ENCODE assay signal across 30 cellular contexts in the genomic region with DNA sequence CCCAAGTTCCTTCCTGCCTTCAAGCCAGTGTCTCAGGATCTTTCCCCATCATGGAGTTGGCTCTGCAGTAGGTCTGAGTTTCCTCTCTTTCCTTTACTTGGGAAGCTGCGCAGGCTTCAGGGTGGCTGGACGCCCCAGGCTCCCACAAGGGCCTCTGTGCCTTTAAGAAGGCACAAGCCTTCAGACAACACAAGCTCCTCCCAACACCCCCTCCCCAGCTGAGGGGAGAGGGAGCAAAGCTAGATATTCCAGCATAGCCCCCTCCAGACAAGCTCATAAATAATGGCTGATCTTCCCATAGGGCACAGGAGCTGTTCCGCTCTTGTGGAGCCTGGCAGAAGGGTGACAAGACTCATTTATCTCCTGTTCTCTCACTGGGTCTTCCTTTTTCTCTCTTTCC. TPM values are rescaled to one million over a fixed set of nuclear protein-coding genes. Genes with fewer than 3 reads are reported as not detected.
DNase-seq lines count a peak whose midpoint lies in the region; ATAC-seq and TF ChIP-seq lines count a peak whose summit lies in the region.
"Had no signal": no experiment of that assay in that cellular context is flagged by ENCODE, and none has a peak within 500 bp of the region (broad histone marks: within the 10 kb centered on the region; RNA-seq: fewer than 3 reads in every experiment).

No MANE protein-coding gene starts in this region.

- no peaks in the 10 kb centered on the region for H3K36me3 ChIP-seq in heart left ventricle
- H3K36me3 ChIP-seq: lower lobe of right lung, spleen, tibial artery had no signal

- peak overlapping the region; percentile 1 for H3K27ac Mint-ChIP-seq in activated T-helper 1 cell treated with anti-CD3 and anti-CD28 coated beads, Interleukin-12 subunit alpha, Interleukin-12 subunit beta, Interleukin-2, Interleukin-4 antibody, amounts not matched to agents 30 ng/mL and 10 ng/mL and 1 ng/mL, durations not matched to agents 14 hours and 24 hours and 36 hours
- H3K27ac Mint-ChIP-seq in mesothelial cell of epicardium = peak overlapping the region; percentile 90
- peak overlapping the region; percentile 23 for H3K27ac Mint-ChIP-seq in stimulated activated effector memory CD8-positive, alpha-beta T cell treated with anti-CD3 and anti-CD28 coated beads, Interleukin-12 subunit alpha, Interleukin-12 subunit beta, amount 100 ng/mL, for 72 hours
- H3K27ac Mint-ChIP-seq: activated CD4-positive, alpha-beta memory T cell treated with anti-CD3 and anti-CD28 coated beads, Interleukin-2, amount 10 ng/mL, durations not matched to agents 7 days and 5 days; activated naive CD8-positive, alpha-beta T cell treated with anti-CD3 and anti-CD28 coated beads for 36 hours; B cell; dendritic cell treated with granulocyte-macrophage colony-stimulating factor and Interleukin-4, amounts not matched to agents 40 ng/mL and 50 ng/mL, for 4 days had no signal

- no peak overlapping the region for H3K4me3 Mint-ChIP-seq in activated T-helper 1 cell treated with anti-CD3 and anti-CD28 coated beads, Interleukin-12 subunit alpha, Interleukin-12 subunit beta, Interleukin-2, Interleukin-4 antibody, amounts not matched to agents 30 ng/mL and 10 ng/mL and 1 ng/mL, durations not matched to agents 14 hours and 24 hours and 36 hours
- H3K4me3 Mint-ChIP-seq in mesothelial cell of epicardium = peak overlapping the region; percentile 39
- H3K4me3 Mint-ChIP-seq in stimulated activated effector memory CD8-positive, alpha-beta T cell treated with anti-CD3 and anti-CD28 coated beads, Interleukin-12 subunit alpha, Interleukin-12 subunit beta, amount 100 ng/mL, for 72 hours = no peak overlapping the region
- H3K4me3 Mint-ChIP-seq: activated CD4-positive, alpha-beta memory T cell treated with anti-CD3 and anti-CD28 coated beads, Interleukin-2, amount 10 ng/mL, durations not matched to agents 7 days and 5 days; activated naive CD8-positive, alpha-beta T cell treated with anti-CD3 and anti-CD28 coated beads for 36 hours; B cell; CD4-positive, alpha-beta memory T cell; dendritic cell treated with granulocyte-macrophage colony-stimulating factor and Interleukin-4, amounts not matched to agents 40 ng/mL and 50 ng/mL, for 4 days had no signal

- no peaks in the 10 kb centered on the region for H3K27me3 Mint-ChIP-seq in activated T-helper 1 cell treated with anti-CD3 and anti-CD28 coated beads, Interleukin-12 subunit alpha, Interleukin-12 subunit beta, Interleukin-2, Interleukin-4 antibody, amounts not matched to agents 30 ng/mL and 10 ng/mL and 1 ng/mL, durations not matched to agents 14 hours and 24 hours and 36 hours (ENCODE audit: insufficient read depth)
- H3K27me3 Mint-ChIP-seq in mesothelial cell of epicardium (ENCODE audit: low read depth) = no peaks in the 10 kb centered on the region
- H3K27me3 Mint-ChIP-seq: activated CD4-positive, alpha-beta memory T cell treated with anti-CD3 and anti-CD28 coated beads, Interleukin-2, amount 10 ng/mL, durations not matched to agents 7 days and 5 days; activated naive CD8-positive, alpha-beta T cell treated with anti-CD3 and anti-CD28 coated beads for 36 hours had no signal

- TF ChIP-seq CTCF in heart left ventricle (IDR thresholded peaks at IDR 0.05) (no peak), mesothelial cell of epicardium (IDR thresholded peaks at IDR 0.05; ENCODE audit: unreplicated experiment) (no peak)

- peak overlapping the region in 8 of 12 donors; percentile 61 to 89 (median 74) for H3K27ac ChIP-seq in heart left ventricle
- H3K27ac ChIP-seq: lower lobe of right lung, parathyroid adenoma, spleen, tibial artery had no signal

- no peak overlapping the region for H3K4me3 ChIP-seq in heart left ventricle
- H3K4me3 ChIP-seq: lower lobe of right lung, spleen, tibial artery had no signal

- no peak for ATAC-seq in heart left ventricle
- ATAC-seq in left ventricle myocardium superior = no peak
- ATAC-seq in stimulated activated effector memory CD8-positive, alpha-beta T cell treated with anti-CD3 and anti-CD28 coated beads, Interleukin-12 subunit alpha, Interleukin-12 subunit beta, amount 100 ng/mL, for 72 hours = no peak
- ATAC-seq in GM18867 (IDR thresholded peaks at IDR 0.05; ENCODE audit: unreplicated experiment) = no peak
- ATAC-seq: esophagus mucosa, lower lobe of right lung, PC-3, SK-N-SH treated with all-trans-retinoic acid at 6 μM for 48 hours had no signal

- no peaks in the 10 kb centered on the region for H3K9me3 Mint-ChIP-seq in activated T-helper 1 cell treated with anti-CD3 and anti-CD28 coated beads, Interleukin-12 subunit alpha, Interleukin-12 subunit beta, Interleukin-2, Interleukin-4 antibody, amounts not matched to agents 30 ng/mL and 10 ng/mL and 1 ng/mL, durations not matched to agents 14 hours and 24 hours and 36 hours
- H3K9me3 Mint-ChIP-seq in mesothelial cell of epicardium = no peaks in the 10 kb centered on the region
- no peaks in the 10 kb centered on the region for H3K9me3 Mint-ChIP-seq in stimulated activated effector memory CD8-positive, alpha-beta T cell treated with anti-CD3 and anti-CD28 coated beads, Interleukin-12 subunit alpha, Interleukin-12 subunit beta, amount 100 ng/mL, for 72 hours
- H3K9me3 Mint-ChIP-seq: activated CD4-positive, alpha-beta memory T cell treated with anti-CD3 and anti-CD28 coated beads, Interleukin-2, amount 10 ng/mL, durations not matched to agents 7 days and 5 days; activated naive CD8-positive, alpha-beta T cell treated with anti-CD3 and anti-CD28 coated beads for 36 hours; CD4-positive, alpha-beta memory T cell; dendritic cell treated with granulocyte-macrophage colony-stimulating factor and Interleukin-4, amounts not matched to agents 40 ng/mL and 50 ng/mL, for 4 days had no signal

- H3K36me3 Mint-ChIP-seq in activated T-helper 1 cell treated with anti-CD3 and anti-CD28 coated beads, Interleukin-12 subunit alpha, Interleukin-12 subunit beta, Interleukin-2, Interleukin-4 antibody, amounts not matched to agents 30 ng/mL and 10 ng/mL and 1 ng/mL, durations not matched to agents 14 hours and 24 hours and 36 hours (ENCODE audit: low read depth) = no peaks in the 10 kb centered on the region
- H3K36me3 Mint-ChIP-seq in mesothelial cell of epicardium = no peaks in the 10 kb centered on the region
- no peaks in the 10 kb centered on the region for H3K36me3 Mint-ChIP-seq in stimulated activated effector memory CD8-positive, alpha-beta T cell treated with anti-CD3 and anti-CD28 coated beads, Interleukin-12 subunit alpha, Interleukin-12 subunit beta, amount 100 ng/mL, for 72 hours
- H3K36me3 Mint-ChIP-seq: activated naive CD8-positive, alpha-beta T cell treated with anti-CD3 and anti-CD28 coated beads for 36 hours; CD4-positive, alpha-beta memory T cell had no signal

- WGBS in heart left ventricle, 4 donors = 93 to 97% (median 96%) methylated on average over 3 of the region's 3 CpGs

- H3K9me3 ChIP-seq in heart left ventricle = no peaks in the 10 kb centered on the region
- H3K9me3 ChIP-seq: lower lobe of right lung, spleen, tibial artery had no signal

- DNase-seq in heart left ventricle (no peak), left ventricle myocardium superior (no peak), mesothelial cell of epicardium (ENCODE audit: low spot score in 2 of 2, unreplicated experiment in 2 of 2) (no peak), RKO (ENCODE audit: low spot score) (no peak), NCI-H526 (lab: John Stamatoyannopoulos, UW) (no peak)
- no peak for DNase-seq in activated T-helper 1 cell treated with anti-CD3 and anti-CD28 coated beads, Interleukin-12 subunit alpha, Interleukin-12 subunit beta, Interleukin-2, Interleukin-4 antibody, amounts not matched to agents 30 ng/mL and 10 ng/mL and 1 ng/mL, durations not matched to agents 14 hours and 24 hours and 36 hours (ENCODE audit: low spot score)
- no peak for DNase-seq in stimulated activated effector memory CD8-positive, alpha-beta T cell treated with anti-CD3 and anti-CD28 coated beads, Interleukin-12 subunit alpha, Interleukin-12 subunit beta, amount 100 ng/mL, for 72 hours (ENCODE audit: low spot score in 2 of 2)
- DNase-seq: activated CD4-positive, alpha-beta memory T cell treated with anti-CD3 and anti-CD28 coated beads, Interleukin-2, amount 10 ng/mL, durations not matched to agents 7 days and 5 days; activated effector memory CD4-positive, alpha-beta T cell treated with Interleukin-2 at 50 U/mL for 16 hours; activated naive CD8-positive, alpha-beta T cell treated with anti-CD3 and anti-CD28 coated beads for 36 hours; CD4-positive, alpha-beta memory T cell; central memory CD4-positive, alpha-beta T cell; foreskin fibroblast; H7; KG1; lower lobe of right lung; NCI-H1105; NCI-H187 treated with DMSO at 0.1 percent for 48 hours; NCI-H2171; NCI-H510A treated with DMSO at 0.1 percent for 48 hours; PC-3; Right ventricle myocardium superior; spleen; tibial artery had no signal

- peaks cover 0 to 36% (median 19%) of the 10 kb centered on the region in 12 donors for H3K4me1 ChIP-seq in heart left ventricle
- H3K4me1 ChIP-seq: lower lobe of right lung, parathyroid adenoma had no signal

- intact Hi-C loops in heart left ventricle (cut with DNase I) = loop anchor here in 5 of 10 donors (5.0 kb wide), 2 partner anchors 41 to 91 kb away; no protein-coding TSS in a partner anchor
- intact Hi-C loops in left ventricle myocardium superior (cut with micrococcal nuclease) = no loop called here
- intact Hi-C loops in activated T-helper 1 cell treated with anti-CD3 and anti-CD28 coated beads, Interleukin-12 subunit alpha, Interleukin-12 subunit beta, Interleukin-2, Interleukin-4 antibody, amounts not matched to agents 30 ng/mL and 10 ng/mL and 1 ng/mL, durations not matched to agents 14 hours and 24 hours and 36 hours (cut with micrococcal nuclease) = no loop called here

- no peak for TF ChIP-seq POLR2A in heart left ventricle (IDR thresholded peaks at IDR 0.05)

- H3K4me1 Mint-ChIP-seq in activated T-helper 1 cell treated with anti-CD3 and anti-CD28 coated beads, Interleukin-12 subunit alpha, Interleukin-12 subunit beta, Interleukin-2, Interleukin-4 antibody, amounts not matched to agents 30 ng/mL and 10 ng/mL and 1 ng/mL, durations not matched to agents 14 hours and 24 hours and 36 hours (ENCODE audit: low read depth) = peaks cover 23% of the 10 kb centered on the region
- peaks cover 55% of the 10 kb centered on the region for H3K4me1 Mint-ChIP-seq in mesothelial cell of epicardium
- peaks cover 50% of the 10 kb centered on the region for H3K4me1 Mint-ChIP-seq in stimulated activated effector memory CD8-positive, alpha-beta T cell treated with anti-CD3 and anti-CD28 coated beads, Interleukin-12 subunit alpha, Interleukin-12 subunit beta, amount 100 ng/mL, for 72 hours
- H3K4me1 Mint-ChIP-seq: B cell had no signal

- no peaks in the 10 kb centered on the region for H3K27me3 ChIP-seq in heart left ventricle
- H3K27me3 ChIP-seq: tibial artery had no signal

RNA-seq across cellular contexts. Expression of gene ATP2B4, which starts 27.9 kb away (rescaled TPM):
- total RNA-seq in heart left ventricle (100 to 1,000 TPM in 8 of 9 donors, 10 to 100 TPM in 1; 87.0 to 253 (median 159) TPM), left ventricle myocardium superior (69.5 TPM), mesothelial cell of epicardium (234 to 238 TPM (median 237 TPM) in 3 replicates)
- polyA plus RNA-seq in heart left ventricle = 100 to 1,000 TPM in 1 of 2 donors, 10 to 100 TPM in 1; 56.0 to 142 TPM
- 47.4 and 49.8 TPM in 2 replicates for total RNA-seq in activated T-helper 1 cell treated with anti-CD3 and anti-CD28 coated beads, Interleukin-12 subunit alpha, Interleukin-12 subunit beta, Interleukin-2, Interleukin-4 antibody, amounts not matched to agents 30 ng/mL and 10 ng/mL and 1 ng/mL, durations not matched to agents 14 hours and 24 hours and 36 hours

Comparison
In these comparisons a context has a peak if more than half of its experiments do, and no peak if none do; other contexts are left out.
1. H3K27ac Mint-ChIP-seq: peak in every context shown above with its lines; median percentile 90 in mesothelial cell of epicardium; 23 in stimulated activated effector memory CD8-positive, alpha-beta T cell treated with anti-CD3 and anti-CD28 coated beads, Interleukin-12 subunit alpha, Interleukin-12 subunit beta, amount 100 ng/mL, for 72 hours; 1 in activated T-helper 1 cell treated with anti-CD3 and anti-CD28 coated beads, Interleukin-12 subunit alpha, Interleukin-12 subunit beta, Interleukin-2, Interleukin-4 antibody, amounts not matched to agents 30 ng/mL and 10 ng/mL and 1 ng/mL, durations not matched to agents 14 hours and 24 hours and 36 hours.